ENCODE assay signal across 11 cellular contexts in genomic region chr12:114799574-114800487, GRCh38.
A peak's percentile ranks its signal among the peaks of the same experiment; 100 is the strongest.
DNase-seq lines count a peak whose midpoint lies in the region; ATAC-seq, FAIRE-seq and TF ChIP-seq lines count a peak whose summit lies in the region.
"Had no signal": no experiment of that assay in that cellular context is flagged by ENCODE, and none has a peak within 500 bp of the region (broad histone marks: within the 10 kb centered on the region; RNA-seq: fewer than 3 reads in every experiment).

No MANE protein-coding gene starts in this region.

- ATAC-seq in aorta (ENCODE audit: low FRiP score) (peak; percentile 63), HG03442 (IDR thresholded peaks at IDR 0.05; ENCODE audit: unreplicated experiment) (no peak)

- no peaks in the 10 kb centered on the region for H4K20me1 ChIP-seq in H1 (replicated peaks in 1 of 2; ENCODE audit: control insufficient read depth in 1 of 2, insufficient read depth in 2 of 2, low read length in 2 of 2)

- no peaks in the 10 kb centered on the region for H3K79me2 ChIP-seq in H1 (ENCODE audit: control insufficient read depth in 1 of 2, insufficient read depth in 2 of 2, low read length in 2 of 2)

- no peak overlapping the region for H3K56ac ChIP-seq in H1 (replicated peaks; ENCODE audit: insufficient read length, low read depth, low read length)

- no peak for TF ChIP-seq EP300 in H1 (IDR thresholded peaks at IDR 0.05; ENCODE audit: borderline replicate concordance in 1 of 2, low read depth in 2 of 2, low read length in 2 of 2)

- H3K23ac ChIP-seq in H1 (ENCODE audit: insufficient read length) (no peak overlapping the region), mesenchymal stem cell (ENCODE audit: low read length in 2 of 2) (no peak overlapping the region)

- H2AFZ ChIP-seq in H1 (ENCODE audit: low read length) (no peak overlapping the region), mesenchymal stem cell (ENCODE audit: low read depth, low read length) (no peak overlapping the region)

- H3K14ac ChIP-seq in H1 (ENCODE audit: insufficient read length), result no peak overlapping the region
- no peak overlapping the region for H3K14ac ChIP-seq in mesenchymal stem cell (ENCODE audit: low read length in 2 of 2)

- POLR2A ChIA-PET in H1 (lab: Charles Lee; ENCODE audit: partially characterized antibody), result no interaction called here

- H4K5ac ChIP-seq in H1 (ENCODE audit: insufficient read length, low read depth, low read length), result no peak overlapping the region

- WGBS in H1 (ENCODE audit: extremely low coverage in 1 of 2, insufficient coverage in 1 of 2, insufficient read length in 1 of 2, insufficient replicate concordance in 2 of 2, low coverage in 1 of 2, low lambda C conversion rate in 2 of 2, missing lambda C conversion rate in 1 of 2), 2 experiments, result 82% methylated on average over 15 of the region's 16 CpGs; no CpG with 5 or more reads in 1 of the 2 experiments
- 68% methylated on average over 15 of the region's 16 CpGs for WGBS in mesenchymal stem cell
- WGBS in aorta, 2 donors, result 47 to 51% methylated on average over 16 of the region's 16 CpGs

- H3K4me2 ChIP-seq in H1 (ENCODE audit: insufficient read depth in 1 of 2, low read depth in 2 of 2, low read length in 2 of 2), result no peak overlapping the region
- H3K4me2 ChIP-seq in mesenchymal stem cell (ENCODE audit: low read length, poor library complexity, severe bottlenecking), result no peak overlapping the region

- no peak overlapping the region for H2BK20ac ChIP-seq in H1 (ENCODE audit: low read length)

- intact Hi-C loops in aorta (cut with DNase I), result no loop called here

- H2BK12ac ChIP-seq in H1 (ENCODE audit: low read depth, low read length), result no peak overlapping the region
- H2BK12ac ChIP-seq in mesenchymal stem cell (ENCODE audit: low read length in 2 of 2), result peak overlapping the region; percentile 31 to 91

- H3K4me1 ChIP-seq in H1 (replicated peaks in 1 of 4; ENCODE audit: control insufficient read depth in 3 of 4, insufficient read depth in 4 of 4, low read length in 3 of 4) (no peaks in the 10 kb centered on the region; a peak in 1 of 7 replicates), mesenchymal stem cell (ENCODE audit: control insufficient read depth, insufficient read depth, low read depth, low read length) (no peaks in the 10 kb centered on the region), aorta (ENCODE audit: control insufficient read depth in 1 of 2, insufficient read depth in 2 of 2, low read length in 2 of 2) (no peaks in the 10 kb centered on the region)

- peak; percentile 2 for DNase-seq in activated CD4-positive, alpha-beta T cell treated with anti-CD3 and anti-CD28 coated beads, Interleukin-2, amount 50 U/mL, for 1 hour
- no peak for DNase-seq in activated CD4-positive, alpha-beta T cell treated with anti-CD3 and anti-CD28 coated beads, Interleukin-2, amount 50 U/mL, for 4 hours
- DNase-seq in H1 (ENCODE audit: low read depth in 1 of 2, low spot score in 2 of 2) (no peak), mesenchymal stem cell (peak; percentile 51), aorta (no peak), NCI-H2081 (lab: John Stamatoyannopoulos, UW) (no peak), NCI-H1436 treated with DMSO at 0.1 percent for 48 hours (lab: John Stamatoyannopoulos, UW) (no peak)
- DNase-seq: activated CD4-positive, alpha-beta memory T cell treated with anti-CD3 and anti-CD28 coated beads, Interleukin-2, amount 10 ng/mL, durations not matched to agents 7 days and 5 days; NCI-H1417 treated with DMSO at 0.1 percent for 48 hours; stimulated activated CD8-positive, alpha-beta memory T cell treated with anti-CD3 and anti-CD28 coated beads, Interleukin-4, amount 100 ng/mL, for 48 hours had no signal

- TF ChIP-seq CTCF in H1 (IDR thresholded peaks at IDR 0.05; ENCODE audit: control extremely low read depth in 1 of 3, insufficient read depth in 1 of 3, low read depth in 1 of 3, low read length in 3 of 3), result no peak

- no peak overlapping the region for H3K27ac ChIP-seq in H1 (ENCODE audit: low read depth, low read length)
- no peak overlapping the region for H3K27ac ChIP-seq in mesenchymal stem cell (ENCODE audit: low read length, poor library complexity, severe bottlenecking)
- H3K27ac ChIP-seq in aorta (ENCODE audit: low read depth in 1 of 2, low read length in 2 of 2), result no peak overlapping the region

- H2BK15ac ChIP-seq in H1 (ENCODE audit: low read length) (no peak overlapping the region), mesenchymal stem cell (ENCODE audit: low read depth, poor library complexity, severe bottlenecking) (no peak overlapping the region)

- CTCF ChIA-PET in H1 (lab: Charles Lee; ENCODE audit: partially characterized antibody), result interaction anchor here (0.8 to 1.3 kb wide), 2 partner anchors 17 to 819 kb away, joined by 3 read pairs; no protein-coding TSS in a partner anchor

- no peak overlapping the region for H3K9ac ChIP-seq in H1 (replicated peaks in 1 of 4; ENCODE audit: extremely low read depth in 1 of 4, low read depth in 3 of 4, low read length in 3 of 4)
- H3K9ac ChIP-seq in mesenchymal stem cell (ENCODE audit: low read length), result no peak overlapping the region

- H4K91ac ChIP-seq in H1 (replicated peaks; ENCODE audit: insufficient read length, low read length) (no peak overlapping the region), mesenchymal stem cell (ENCODE audit: low read length) (peak overlapping the region; percentile 36)

- H2BK5ac ChIP-seq in H1 (ENCODE audit: low read depth, low read length) (no peak overlapping the region), mesenchymal stem cell (ENCODE audit: low read depth, low read length, poor library complexity, severe bottlenecking) (no peak overlapping the region)

- H2BK120ac ChIP-seq in H1 (replicated peaks; ENCODE audit: low read depth, low read length) (no peak overlapping the region), mesenchymal stem cell (ENCODE audit: low read depth, low read length) (peak overlapping the region; percentile 1)

- H3K79me1 ChIP-seq in H1 (ENCODE audit: low read depth, low read length), result no peaks in the 10 kb centered on the region
- no peaks in the 10 kb centered on the region for H3K79me1 ChIP-seq in mesenchymal stem cell (replicated peaks; ENCODE audit: low read length, poor library complexity, severe bottlenecking)

- H4K8ac ChIP-seq in H1 (ENCODE audit: extremely low read depth, insufficient read depth, low read length), result no peak overlapping the region
- H4K8ac ChIP-seq in mesenchymal stem cell (ENCODE audit: low read length), result peak overlapping the region; percentile 29

- TF ChIP-seq RAD21 in H1 (IDR thresholded peaks at IDR 0.05 in 1 of 2, conservative IDR thresholded peaks at IDR 0.05 in 1 of 2; ENCODE audit: low read depth in 2 of 2, low read length in 2 of 2), result no peak

- no peak for FAIRE-seq in H1 (lab: Jason Lieb, UNC)

- H3K18ac ChIP-seq in H1 (ENCODE audit: extremely low read depth, low read length) (no peak overlapping the region), mesenchymal stem cell (ENCODE audit: low read depth in 1 of 2, low read length in 2 of 2) (peak overlapping the region; percentile 26 to 63)

- H3K4ac ChIP-seq in H1 (replicated peaks; ENCODE audit: insufficient read length, low read depth, low read length), result no peak overlapping the region
- H3K4ac ChIP-seq in mesenchymal stem cell (ENCODE audit: low read depth in 1 of 2, low read length in 2 of 2), result no peak overlapping the region

- H3K23me2 ChIP-seq in H1 (ENCODE audit: low read depth, low read length), result no peaks in the 10 kb centered on the region

- no peak for TF ChIP-seq POLR2A in H1 (IDR thresholded peaks at IDR 0.05; ENCODE audit: control extremely low read depth in 1 of 2, low read depth in 2 of 2, low read length in 2 of 2)

- H3K4me3 ChIP-seq in H1 (ENCODE audit: extremely low read depth in 1 of 4, insufficient read depth in 2 of 4, low read depth in 3 of 4, low read length in 4 of 4) (no peak overlapping the region), mesenchymal stem cell (ENCODE audit: insufficient read depth in 1 of 2, low read depth in 1 of 2, low read length in 2 of 2) (no peak overlapping the region), aorta (ENCODE audit: low read length in 2 of 2) (no peak overlapping the region)

- H3K9me3 ChIP-seq in H1 (ENCODE audit: insufficient read depth in 2 of 2, low read depth in 1 of 2, low read length in 1 of 2) (no peaks in the 10 kb centered on the region), mesenchymal stem cell (ENCODE audit: control insufficient read depth, low read length) (no peaks in the 10 kb centered on the region), aorta (ENCODE audit: control insufficient read depth, low read length) (peaks cover 4% of the 10 kb centered on the region)

- no peak overlapping the region for H2AK5ac ChIP-seq in H1 (ENCODE audit: low read depth, low read length)
- no peak overlapping the region for H2AK5ac ChIP-seq in mesenchymal stem cell (ENCODE audit: low read length, severe bottlenecking)

- H3K27me3 ChIP-seq in H1 (replicated peaks in 1 of 4; ENCODE audit: control insufficient read depth in 3 of 4, extremely low read depth in 1 of 4, insufficient read depth in 3 of 4, low read length in 3 of 4), result no peaks in the 10 kb centered on the region
- H3K27me3 ChIP-seq in mesenchymal stem cell (ENCODE audit: control insufficient read depth in 1 of 2, insufficient read depth in 1 of 2, low read length in 2 of 2), result no peaks in the 10 kb centered on the region
- no peaks in the 10 kb centered on the region for H3K27me3 ChIP-seq in aorta (ENCODE audit: control insufficient read depth in 1 of 2, insufficient read depth in 2 of 2, low read length in 1 of 2)

- H3K36me3 ChIP-seq in H1 (ENCODE audit: control insufficient read depth in 2 of 4, insufficient read depth in 4 of 4, low read length in 3 of 4) (no peaks in the 10 kb centered on the region), mesenchymal stem cell (ENCODE audit: control insufficient read depth in 1 of 2, insufficient read depth in 2 of 2, low read depth in 1 of 2, low read length in 2 of 2) (no peaks in the 10 kb centered on the region), aorta (ENCODE audit: control insufficient read depth in 1 of 2, insufficient read depth in 2 of 2, low read length in 1 of 2) (no peaks in the 10 kb centered on the region)

TF ChIP-seq in H1, 55 proteins besides CTCF, POLR2A, EP300 and RAD21 (continues in another document):
- TF ChIP-seq SIX5 (IDR thresholded peaks at IDR 0.05; ENCODE audit: low read depth, low read length) (no peak), MAX (IDR thresholded peaks at IDR 0.05) (0 out of 2 replicates have a peak, but pooled peaks have one; percentile 15)

Comparison
In these comparisons a context has a peak if more than half of its experiments do, and no peak if none do; other contexts are left out.
1. DNase-seq: peak in activated CD4-positive, alpha-beta T cell treated with anti-CD3 and anti-CD28 coated beads, Interleukin-2, amount 50 U/mL, for 1 hour (single experiment) and mesenchymal stem cell (single experiment); none in activated CD4-positive, alpha-beta T cell treated with anti-CD3 and anti-CD28 coated beads, Interleukin-2, amount 50 U/mL, for 4 hours (0 of 2), H1 (0 of 2), aorta (0 of 2), NCI-H2081 (0 of 2) and NCI-H1436 treated with DMSO at 0.1 percent for 48 hours (single experiment).